19 cellular contexts compared by ENCODE assay signal in genomic region chr6:157484181-157484580, GRCh38.
"Had no signal": no experiment of that assay in that cellular context is flagged by ENCODE, and none has a peak within 500 bp of the region (broad histone marks: within the 10 kb centered on the region; RNA-seq: fewer than 3 reads in every experiment).

No MANE protein-coding gene starts in this region.

- H3K27me3 ChIP-seq: MG63 had no signal

- DNase-seq: Karpas-422, KG1, MG63, NCI-H1092, NCI-H1105 treated with DMSO at 0.1 percent for 48 hours, NCI-H1417 treated with DMSO at 0.1 percent for 48 hours, NCI-H146, NCI-H1694 treated with DMSO at 0.1 percent for 48 hours, NCI-H1930, NCI-H2081, NCI-H2107, NCI-H2227 treated with DMSO at 0.1 percent for 48 hours, NCI-H524, NCI-H526 treated with DMSO at 0.1 percent for 48 hours, NCI-H748 treated with DMSO at 0.1 percent for 48 hours, SHP77, SK-N-SH, SW 1271 had no signal

- H3K36me3 ChIP-seq: MG63 had no signal

- H3K9me3 ChIP-seq: MG63, SK-N-SH had no signal

- H3K4me2 ChIP-seq: SK-N-SH had no signal

- H3K9ac ChIP-seq: SK-N-SH had no signal

- H3K4me3 ChIP-seq: MG63 had no signal

- H3K27ac ChIP-seq: RWPE1 had no signal
